Comparison of ENCODE assay signal across 9 cellular contexts in genomic region chr10:26430641-26431163, GRCh38. TPM values are rescaled to one million over a fixed set of nuclear protein-coding genes. Genes with fewer than 3 reads are reported as not detected.
A peak's percentile ranks its signal among the peaks of the same experiment; 100 is the strongest.
DNase-seq lines count a peak whose midpoint lies in the region; ATAC-seq and TF ChIP-seq lines count a peak whose summit lies in the region.
"Had no signal": no experiment of that assay in that cellular context is flagged by ENCODE, and none has a peak within 500 bp of the region (broad histone marks: within the 10 kb centered on the region; RNA-seq: fewer than 3 reads in every experiment).

No MANE protein-coding gene starts in this region.

- no peak for TF ChIP-seq RAD21 in SK-N-SH (IDR thresholded peaks at IDR 0.05; ENCODE audit: low read length)

- H3K4me3 Mint-ChIP-seq in activated T-helper 17 cell treated with anti-CD3 and anti-CD28 coated beads, Interleukin-2, amount 50 U/mL, for 72 hours: no peak overlapping the region
- H3K4me3 Mint-ChIP-seq: neural crest cell had no signal

- H3K36me3 Mint-ChIP-seq in activated T-helper 17 cell treated with anti-CD3 and anti-CD28 coated beads, Interleukin-2, amount 50 U/mL, for 72 hours (ENCODE audit: low read depth): no peaks in the 10 kb centered on the region

- peak; percentile 82 for ATAC-seq in GM19328 (IDR thresholded peaks at IDR 0.05; ENCODE audit: unreplicated experiment)
- ATAC-seq in HG03175 (IDR thresholded peaks at IDR 0.05; ENCODE audit: unreplicated experiment): peak; percentile 87
- ATAC-seq in activated T-helper 17 cell treated with anti-CD3 and anti-CD28 coated beads, Interleukin-2, amount 50 U/mL, for 72 hours (replicated peaks): peak; percentile 97

- intact Hi-C loops in lower leg skin (cut with DNase I; ENCODE audit: low total_unique reads): no loop called here

- no peak overlapping the region for H3K4me2 ChIP-seq in SK-N-SH

- 10% methylated on average over 4 of the region's 4 CpGs for WGBS in SK-N-SH (ENCODE audit: low lambda C conversion rate)
- 49 to 56% methylated on average over 4 of the region's 4 CpGs for WGBS in lower leg skin, 2 donors

- peaks cover 13% of the 10 kb centered on the region for H3K4me1 Mint-ChIP-seq in activated T-helper 17 cell treated with anti-CD3 and anti-CD28 coated beads, Interleukin-2, amount 50 U/mL, for 72 hours
- H3K4me1 Mint-ChIP-seq: neural crest cell had no signal

- no peaks in the 10 kb centered on the region for H3K9me2 ChIP-seq in SK-N-SH

- no peaks in the 10 kb centered on the region for H3F3A ChIP-seq in SK-N-SH (replicated peaks; ENCODE audit: insufficient read depth)

- CTCF ChIA-PET in SK-N-SH (lab: Yijun Ruan, JAX): no interaction called here

- POLR2A ChIA-PET in SK-N-SH (lab: Yijun Ruan, JAX): no interaction called here

- no peaks in the 10 kb centered on the region for H4K20me1 ChIP-seq in SK-N-SH (ENCODE audit: insufficient read depth)

- peak; percentile 30 for DNase-seq in Caki2 (ENCODE audit: low read depth)
- no peak for DNase-seq in AG08396 (ENCODE audit: low spot score)
- no peak for DNase-seq in GM03348 (ENCODE audit: low spot score)
- no peak for DNase-seq in SK-N-SH
- DNase-seq in lower leg skin (ENCODE audit: low spot score in 2 of 2): no peak

- H3K9ac ChIP-seq in SK-N-SH: no peak overlapping the region

- no peaks in the 10 kb centered on the region for H3K36me3 ChIP-seq in SK-N-SH (replicated peaks in 1 of 2; ENCODE audit: control insufficient read depth in 1 of 2, insufficient read depth in 2 of 2, low read length in 1 of 2)

- H3K27me3 Mint-ChIP-seq in activated T-helper 17 cell treated with anti-CD3 and anti-CD28 coated beads, Interleukin-2, amount 50 U/mL, for 72 hours: no peaks in the 10 kb centered on the region

- no peak overlapping the region for H3K27ac Mint-ChIP-seq in activated T-helper 17 cell treated with anti-CD3 and anti-CD28 coated beads, Interleukin-2, amount 50 U/mL, for 72 hours

- in situ Hi-C loops in Caki2 (cut with HindIII; ENCODE audit: low pct_unique_long_range_greater_than_20kb, low sequenced_read_pairs): no loop called here

- H3K4me3 ChIP-seq in SK-N-SH (ENCODE audit: low read depth in 2 of 2, low read length in 1 of 2) (no peak overlapping the region), lower leg skin (ENCODE audit: low read depth, poor library complexity, severe bottlenecking) (no peak overlapping the region)

- TF ChIP-seq POLR2A in lower leg skin (IDR thresholded peaks at IDR 0.05): no peak

- H3K9me3 Mint-ChIP-seq in activated T-helper 17 cell treated with anti-CD3 and anti-CD28 coated beads, Interleukin-2, amount 50 U/mL, for 72 hours: no peaks in the 10 kb centered on the region

- H3K4me1 ChIP-seq in SK-N-SH (ENCODE audit: control insufficient read depth in 1 of 2, insufficient read depth in 2 of 2, low read depth in 1 of 2, low read length in 1 of 2): no peaks in the 10 kb centered on the region

- TF ChIP-seq CTCF in SK-N-SH (IDR thresholded peaks at IDR 0.05) (no peak), lower leg skin (IDR thresholded peaks at IDR 0.05) (no peak)

- TF ChIP-seq EP300 in SK-N-SH (IDR thresholded peaks at IDR 0.05; ENCODE audit: borderline replicate concordance in 1 of 2, low read depth in 1 of 2, low read length in 1 of 2): no peak

- H2AFZ ChIP-seq in SK-N-SH (ENCODE audit: low read depth): no peak overlapping the region

- H3K9me3 ChIP-seq in SK-N-SH: no peaks in the 10 kb centered on the region

- no peaks in the 10 kb centered on the region for H3K79me2 ChIP-seq in SK-N-SH (ENCODE audit: insufficient read depth)

- H3K27ac ChIP-seq in SK-N-SH (ENCODE audit: low read depth in 2 of 2, low read length in 1 of 2): no peak overlapping the region

- H3K27me3 ChIP-seq in SK-N-SH (ENCODE audit: insufficient read depth): no peaks in the 10 kb centered on the region

TF ChIP-seq in SK-N-SH, 30 proteins besides CTCF, POLR2A, EP300 and RAD21:
- no peak for TF ChIP-seq MAX (IDR thresholded peaks at IDR 0.05; ENCODE audit: low read depth)
- TF ChIP-seq NRF1 (IDR thresholded peaks at IDR 0.05; ENCODE audit: low read depth, low read length): no peak
- TF ChIP-seq POLR2AphosphoS5 (IDR thresholded peaks at IDR 0.05; ENCODE audit: low read depth, low read length): no peak
- no peak for TF ChIP-seq NFIC (IDR thresholded peaks at IDR 0.05; ENCODE audit: borderline replicate concordance)
- TF ChIP-seq, protein P1, sequence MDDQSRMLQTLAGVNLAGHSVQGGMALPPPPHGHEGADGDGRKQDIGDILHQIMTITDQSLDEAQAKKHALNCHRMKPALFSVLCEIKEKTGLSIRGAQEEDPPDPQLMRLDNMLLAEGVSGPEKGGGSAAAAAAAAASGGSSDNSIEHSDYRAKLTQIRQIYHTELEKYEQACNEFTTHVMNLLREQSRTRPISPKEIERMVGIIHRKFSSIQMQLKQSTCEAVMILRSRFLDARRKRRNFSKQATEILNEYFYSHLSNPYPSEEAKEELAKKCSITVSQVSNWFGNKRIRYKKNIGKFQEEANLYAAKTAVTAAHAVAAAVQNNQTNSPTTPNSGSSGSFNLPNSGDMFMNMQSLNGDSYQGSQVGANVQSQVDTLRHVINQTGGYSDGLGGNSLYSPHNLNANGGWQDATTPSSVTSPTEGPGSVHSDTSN (IDR thresholded peaks at IDR 0.05): no peak
- TF ChIP-seq RXRA (IDR thresholded peaks at IDR 0.05; ENCODE audit: borderline replicate concordance, low read depth): no peak
- TF ChIP-seq TAF1 (IDR thresholded peaks at IDR 0.05; ENCODE audit: borderline replicate concordance, low read depth, low read length): no peak
- TF ChIP-seq MXI1 (IDR thresholded peaks at IDR 0.05; ENCODE audit: low read depth, low read length): no peak
- TF ChIP-seq, protein P2, sequence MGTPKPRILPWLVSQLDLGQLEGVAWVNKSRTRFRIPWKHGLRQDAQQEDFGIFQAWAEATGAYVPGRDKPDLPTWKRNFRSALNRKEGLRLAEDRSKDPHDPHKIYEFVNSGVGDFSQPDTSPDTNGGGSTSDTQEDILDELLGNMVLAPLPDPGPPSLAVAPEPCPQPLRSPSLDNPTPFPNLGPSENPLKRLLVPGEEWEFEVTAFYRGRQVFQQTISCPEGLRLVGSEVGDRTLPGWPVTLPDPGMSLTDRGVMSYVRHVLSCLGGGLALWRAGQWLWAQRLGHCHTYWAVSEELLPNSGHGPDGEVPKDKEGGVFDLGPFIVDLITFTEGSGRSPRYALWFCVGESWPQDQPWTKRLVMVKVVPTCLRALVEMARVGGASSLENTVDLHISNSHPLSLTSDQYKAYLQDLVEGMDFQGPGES (IDR thresholded peaks at IDR 0.05; ENCODE audit: low read depth, low read length): no peak
- no peak for TF ChIP-seq CHD2 (IDR thresholded peaks at IDR 0.05; ENCODE audit: low read length, partially characterized antibody)
- TF ChIP-seq GATA2 (CRISPR knock-in tag; IDR thresholded peaks at IDR 0.05): no peak
- no peak for TF ChIP-seq FOXJ3 (CRISPR knock-in tag; IDR thresholded peaks at IDR 0.05)
- TF ChIP-seq, protein P3, sequence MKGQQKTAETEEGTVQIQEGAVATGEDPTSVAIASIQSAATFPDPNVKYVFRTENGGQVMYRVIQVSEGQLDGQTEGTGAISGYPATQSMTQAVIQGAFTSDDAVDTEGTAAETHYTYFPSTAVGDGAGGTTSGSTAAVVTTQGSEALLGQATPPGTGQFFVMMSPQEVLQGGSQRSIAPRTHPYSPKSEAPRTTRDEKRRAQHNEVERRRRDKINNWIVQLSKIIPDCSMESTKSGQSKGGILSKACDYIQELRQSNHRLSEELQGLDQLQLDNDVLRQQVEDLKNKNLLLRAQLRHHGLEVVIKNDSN (IDR thresholded peaks at IDR 0.05; ENCODE audit: borderline replicate concordance, low read depth): no peak
TF ChIP-seq in SK-N-SH: peak in this region for 0.

RNA-seq across cellular contexts. Expression of gene APBB1IP, which starts 7.4 kb away (rescaled TPM):
- 5.8 and 7.4 TPM in 2 replicates for total RNA-seq in Caki2 (2014; rRNA removed; shearing (Covaris generic); ENCODE audit: low replicate concordance)
- total RNA-seq in activated T-helper 17 cell treated with anti-CD3 and anti-CD28 coated beads, Interleukin-2, amount 50 U/mL, for 72 hours: 10 to 100 TPM; 46.5 to 50.4 TPM
- polyA plus RNA-seq in SK-N-SH (2012; rRNA removed): 0.02 TPM in 1 of 2 replicates, not detected in the other
- polyA plus RNA-seq in SK-N-SH (2012; cell fraction: cytosol; rRNA removed): not detected in 2 replicates
- polyA plus RNA-seq in SK-N-SH (2012; cell fraction: nucleus; rRNA removed): 0.02 TPM in 1 of 2 replicates, not detected in the other
- 1 to 10 TPM in 3 of 4 donors, under 1 TPM in 1; 0.34 to 3.0 (median 2.3) TPM for total RNA-seq in lower leg skin
- total RNA-seq: neural crest cell had no signal
